9 cellular contexts compared by ENCODE assay signal in genomic region chr18:5424903-5425302, GRCh38.
A peak's percentile ranks its signal among the peaks of the same experiment; 100 is the strongest.
DNase-seq lines count a peak whose midpoint lies in the region; ATAC-seq and TF ChIP-seq lines count a peak whose summit lies in the region.
"Had no signal": no experiment of that assay in that cellular context is flagged by ENCODE, and none has a peak within 500 bp of the region (broad histone marks: within the 10 kb centered on the region; RNA-seq: fewer than 3 reads in every experiment).

No MANE protein-coding gene starts in this region.

- DNase-seq in BJ (ENCODE audit: low read depth) (no peak), NCI-H1092 (lab: John Stamatoyannopoulos, UW) (peak; percentile 27), MCF 10A (ENCODE audit: unreplicated experiment) (peak; percentile 30), naive B cell (no peak), DMS153 (lab: John Stamatoyannopoulos, UW) (no peak), hepatic stellate cell (ENCODE audit: low spot score) (no peak)
- no peak for DNase-seq in stimulated activated CD4-positive, alpha-beta T cell treated with anti-CD3 and anti-CD28 coated beads, Interleukin-4, amount 100 ng/mL, for 1 hour

- CTCF ChIA-PET in BJ (lab: Yijun Ruan, JAX): no interaction called here
- CTCF ChIA-PET in MCF 10A (lab: Yijun Ruan, JAX): interaction anchor here (0.7 to 1.2 kb wide), 3 partner anchors 22 to 277 kb away, joined by 3 read pairs; no protein-coding TSS in a partner anchor

- peaks cover 67% of the 10 kb centered on the region for H3K27me3 Mint-ChIP-seq in MCF 10A (ENCODE audit: insufficient read depth, unreplicated experiment)
- peaks cover 4 to 19% (median 8%) of the 10 kb centered on the region in 3 donors for H3K27me3 Mint-ChIP-seq in naive B cell

- no peaks in the 10 kb centered on the region for H3K9me3 Mint-ChIP-seq in MCF 10A (ENCODE audit: unreplicated experiment)
- no peaks in the 10 kb centered on the region for H3K9me3 Mint-ChIP-seq in naive B cell
- H3K9me3 Mint-ChIP-seq: stimulated activated naive CD8-positive, alpha-beta T cell treated with anti-CD3 and anti-CD28 coated beads, Interleukin-15, Interleukin-2, amounts not matched to agents 100 ng/mL and 50 ng/mL, for 24 hours had no signal

- no peaks in the 10 kb centered on the region for H3K36me3 Mint-ChIP-seq in MCF 10A (ENCODE audit: insufficient read depth, unreplicated experiment)
- no peaks in the 10 kb centered on the region for H3K36me3 Mint-ChIP-seq in naive B cell

- H3K4me1 Mint-ChIP-seq in MCF 10A (ENCODE audit: insufficient read depth, unreplicated experiment) (no peaks in the 10 kb centered on the region), naive B cell (no peaks in the 10 kb centered on the region)

- H3K4me3 ChIP-seq in BJ (ENCODE audit: low read depth, low read length): no peak overlapping the region

- peak; percentile 55 for TF ChIP-seq CTCF in BJ (IDR thresholded peaks at IDR 0.05; ENCODE audit: insufficient read depth, low read depth, low read length)
- TF ChIP-seq CTCF in MCF 10A (IDR thresholded peaks at IDR 0.05; ENCODE audit: unreplicated experiment): peak; percentile 38

- peak; percentile 68 for ATAC-seq in GM18511 (IDR thresholded peaks at IDR 0.05; ENCODE audit: unreplicated experiment)
- ATAC-seq in naive B cell (ENCODE audit: low read depth in 2 of 2): peak; percentile 30 to 45

- no peaks in the 10 kb centered on the region for H3K27me3 ChIP-seq in BJ (ENCODE audit: control insufficient read depth, insufficient read depth, low read length)

- H3K27ac Mint-ChIP-seq in MCF 10A (ENCODE audit: low read depth, unreplicated experiment) (no peak overlapping the region), naive B cell (peak overlapping the region in 1 of 6 donors; percentile 30)
- H3K27ac Mint-ChIP-seq: stimulated activated naive CD8-positive, alpha-beta T cell treated with anti-CD3 and anti-CD28 coated beads, Interleukin-15, Interleukin-2, amounts not matched to agents 100 ng/mL and 50 ng/mL, for 24 hours had no signal

- intact Hi-C loops in MCF 10A (cut with micrococcal nuclease): loop anchor here (10.0 kb wide), 1 partner anchor 120 kb away; the partner anchor contains the start of gene EPB41L3

- POLR2A ChIA-PET in BJ (lab: Charles Lee): no interaction called here
- POLR2A ChIA-PET in MCF 10A (lab: Yijun Ruan, JAX): no interaction called here

- no TSS peak for BruUV-seq in MCF 10A (replicated peaks; lab: Mats Ljungman, UMichigan)

- H3K36me3 ChIP-seq in BJ (ENCODE audit: control insufficient read depth, insufficient read depth, low read length): no peaks in the 10 kb centered on the region

- no peak overlapping the region for H3K4me3 Mint-ChIP-seq in MCF 10A (ENCODE audit: unreplicated experiment)
- H3K4me3 Mint-ChIP-seq in naive B cell: no peak overlapping the region
- H3K4me3 Mint-ChIP-seq: stimulated activated naive CD8-positive, alpha-beta T cell treated with anti-CD3 and anti-CD28 coated beads, Interleukin-15, Interleukin-2, amounts not matched to agents 100 ng/mL and 50 ng/mL, for 24 hours had no signal

Comparison
In these comparisons a context has a peak if more than half of its experiments do, and no peak if none do; other contexts are left out.
1. DNase-seq: peak in NCI-H1092 (single experiment) and MCF 10A (single experiment); none in BJ (single experiment), naive B cell (single experiment), stimulated activated CD4-positive, alpha-beta T cell treated with anti-CD3 and anti-CD28 coated beads, Interleukin-4, amount 100 ng/mL, for 1 hour (single experiment), DMS153 (single experiment) and hepatic stellate cell (single experiment).